Comparison of ENCODE assay signal across 10 cellular contexts in the genomic region with DNA sequence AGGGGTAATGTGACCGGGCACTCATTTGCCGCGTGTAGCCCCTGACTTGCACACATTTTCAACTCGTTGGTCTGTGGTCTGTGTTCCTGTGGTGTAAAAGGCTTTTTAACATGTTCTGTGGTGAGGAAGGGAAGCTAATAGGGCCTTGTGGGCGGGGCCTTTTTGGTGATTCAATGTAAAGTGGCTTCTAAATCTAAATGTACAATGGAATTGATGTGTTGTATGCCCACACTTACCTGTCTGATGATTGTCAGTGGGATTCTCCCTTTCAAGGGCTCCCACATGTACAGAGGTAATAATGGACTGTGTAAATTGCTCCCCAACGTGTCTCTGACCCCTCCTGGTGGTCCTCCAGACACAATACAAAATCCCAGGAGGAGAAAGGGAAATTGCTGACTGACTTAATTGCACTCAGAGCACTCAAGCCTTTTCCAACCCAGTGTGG. TPM values are rescaled to one million over a fixed set of nuclear protein-coding genes. Genes with fewer than 3 reads are reported as not detected.
DNase-seq lines count a peak whose midpoint lies in the region; ATAC-seq and TF ChIP-seq lines count a peak whose summit lies in the region.
"Had no signal": no experiment of that assay in that cellular context is flagged by ENCODE, and none has a peak within 500 bp of the region (broad histone marks: within the 10 kb centered on the region; RNA-seq: fewer than 3 reads in every experiment).

No MANE protein-coding gene starts in this region.

- intact Hi-C loops in left colon (cut with DNase I, micrococcal nuclease) = no loop called here

- peak overlapping the region; percentile 41 for H3K27ac Mint-ChIP-seq in activated naive CD8-positive, alpha-beta T cell treated with anti-CD3 and anti-CD28 coated beads, Interleukin-2, amount 50 U/mL, for 24 hours

- no peaks in the 10 kb centered on the region for H3K9me3 Mint-ChIP-seq in activated naive CD8-positive, alpha-beta T cell treated with anti-CD3 and anti-CD28 coated beads, Interleukin-2, amount 50 U/mL, for 24 hours

- peaks cover 3% of the 10 kb centered on the region for H3K36me3 Mint-ChIP-seq in activated naive CD8-positive, alpha-beta T cell treated with anti-CD3 and anti-CD28 coated beads, Interleukin-2, amount 50 U/mL, for 24 hours (ENCODE audit: low read depth)

- peak; percentile 86 for ATAC-seq in activated naive CD8-positive, alpha-beta T cell treated with anti-CD3 and anti-CD28 coated beads, Interleukin-2, amount 50 U/mL, for 24 hours
- ATAC-seq in left colon (no peak), HG02571 (IDR thresholded peaks at IDR 0.05; ENCODE audit: unreplicated experiment) (no peak)
- ATAC-seq: body of pancreas had no signal

- no peak for DNase-seq in HFF-Myc (ENCODE audit: extremely low read depth, low read depth)
- DNase-seq in NOMO-1 (lab: John Stamatoyannopoulos, UW; ENCODE audit: unreplicated experiment in 2 of 2) = peak; percentile 95
- peak; percentile 61 for DNase-seq in activated naive CD8-positive, alpha-beta T cell treated with anti-CD3 and anti-CD28 coated beads, Interleukin-2, amount 50 U/mL, for 24 hours
- peak; percentile 15 to 22 for DNase-seq in stimulated activated CD4-positive, alpha-beta T cell treated with anti-CD3 and anti-CD28 coated beads, Interleukin-2, amount 100 ng/mL, for 48 hours
- no peak for DNase-seq in SHP77 (lab: John Stamatoyannopoulos, UW)
- no peak for DNase-seq in left colon
- DNase-seq: body of pancreas, hippocampal formation, nucleus accumbens had no signal

- H3K4me3 Mint-ChIP-seq in activated naive CD8-positive, alpha-beta T cell treated with anti-CD3 and anti-CD28 coated beads, Interleukin-2, amount 50 U/mL, for 24 hours = no peak overlapping the region

- H3K27me3 Mint-ChIP-seq in activated naive CD8-positive, alpha-beta T cell treated with anti-CD3 and anti-CD28 coated beads, Interleukin-2, amount 50 U/mL, for 24 hours = no peaks in the 10 kb centered on the region

- no peak overlapping the region for H3K4me3 ChIP-seq in HFF-Myc (replicated peaks; ENCODE audit: low read depth, low read length)
- H3K4me3 ChIP-seq: body of pancreas had no signal

- TF ChIP-seq CTCF in HFF-Myc (IDR thresholded peaks at IDR 0.05; ENCODE audit: low read depth, low read length, missing control alignments) = peak; percentile 5

- peaks cover 19% of the 10 kb centered on the region for H3K4me1 Mint-ChIP-seq in activated naive CD8-positive, alpha-beta T cell treated with anti-CD3 and anti-CD28 coated beads, Interleukin-2, amount 50 U/mL, for 24 hours

RNA-seq across cellular contexts. Expression of gene GATAD1, which starts 43.1 kb away (rescaled TPM):
- total RNA-seq in left colon = 10 to 100 TPM; 29.7 to 34.3 TPM

Comparison
In these comparisons a context has a peak if more than half of its experiments do, and no peak if none do; other contexts are left out.
1. DNase-seq: peak in NOMO-1 (2 of 2), activated naive CD8-positive, alpha-beta T cell treated with anti-CD3 and anti-CD28 coated beads, Interleukin-2, amount 50 U/mL, for 24 hours (single experiment) and stimulated activated CD4-positive, alpha-beta T cell treated with anti-CD3 and anti-CD28 coated beads, Interleukin-2, amount 100 ng/mL, for 48 hours (2 of 2); none in HFF-Myc (single experiment), SHP77 (0 of 2) and left colon (0 of 2).